ENCODE assay signal across 8 cellular contexts in genomic region chr6:16684896-16685554, GRCh38.
DNase-seq lines count a peak whose midpoint lies in the region; ATAC-seq and TF ChIP-seq lines count a peak whose summit lies in the region.

No MANE protein-coding gene starts in this region.

- TF ChIP-seq CTCF in GM06990 (IDR thresholded peaks at IDR 0.05; ENCODE audit: insufficient read depth, low read length, poor library complexity, severe bottlenecking) (no peak), mesothelial cell of epicardium (IDR thresholded peaks at IDR 0.05; ENCODE audit: unreplicated experiment) (no peak), coronary artery (IDR thresholded peaks at IDR 0.05) (no peak)

- H3K4me3 ChIP-seq in GM06990 (replicated peaks; ENCODE audit: low read depth, low read length) (no peak overlapping the region), coronary artery (no peak overlapping the region)

- DNase-seq in GM06990 (ENCODE audit: extremely low read depth, insufficient read length) (peak; percentile 66), mesothelial cell of epicardium (ENCODE audit: low spot score in 2 of 2, unreplicated experiment in 2 of 2) (no peak), coronary artery (ENCODE audit: low spot score) (no peak), DMS 273 treated with DMSO at 0.1 percent for 48 hours (lab: John Stamatoyannopoulos, UW) (no peak)
- peak; percentile 48 for DNase-seq in activated CD4-positive, alpha-beta T cell treated with anti-CD3 and anti-CD28 coated beads, Interleukin-2, amount 50 U/mL, for 1 hour
- peak; percentile 60 to 89 for DNase-seq in stimulated activated CD8-positive, alpha-beta memory T cell treated with anti-CD3 and anti-CD28 coated beads, Interleukin-7, amount 100 ng/mL, for 48 hours (ENCODE audit: extremely low read depth in 1 of 2, low read depth in 1 of 2)

- no peaks in the 10 kb centered on the region for H3K27me3 ChIP-seq in GM06990 (replicated peaks; ENCODE audit: control insufficient read depth, insufficient read depth, low read length)

- no peak overlapping the region for H3K27ac Mint-ChIP-seq in mesothelial cell of epicardium

- no peaks in the 10 kb centered on the region for H3K27me3 Mint-ChIP-seq in mesothelial cell of epicardium (ENCODE audit: low read depth)

- no peak overlapping the region for H3K4me3 Mint-ChIP-seq in mesothelial cell of epicardium

- H3K36me3 Mint-ChIP-seq in mesothelial cell of epicardium = no peaks in the 10 kb centered on the region

- peaks cover 7% of the 10 kb centered on the region for H3K4me1 Mint-ChIP-seq in mesothelial cell of epicardium

- ATAC-seq in HG02885 (IDR thresholded peaks at IDR 0.05; ENCODE audit: poor library complexity, unreplicated experiment) (peak; percentile 59), esophagus mucosa (peak; percentile 69)

- H3K27ac ChIP-seq in coronary artery = no peak overlapping the region

- H3K9me3 Mint-ChIP-seq in mesothelial cell of epicardium = no peaks in the 10 kb centered on the region

- no peaks in the 10 kb centered on the region for H3K36me3 ChIP-seq in GM06990 (ENCODE audit: control insufficient read depth, insufficient read depth, low read length)

Comparison
In these comparisons a context has a peak if more than half of its experiments do, and no peak if none do; other contexts are left out.
1. DNase-seq: peak in GM06990 (single experiment), activated CD4-positive, alpha-beta T cell treated with anti-CD3 and anti-CD28 coated beads, Interleukin-2, amount 50 U/mL, for 1 hour (single experiment) and stimulated activated CD8-positive, alpha-beta memory T cell treated with anti-CD3 and anti-CD28 coated beads, Interleukin-7, amount 100 ng/mL, for 48 hours (2 of 2); none in mesothelial cell of epicardium (0 of 2), coronary artery (single experiment) and DMS 273 treated with DMSO at 0.1 percent for 48 hours (single experiment).